1 cellular context compared by ENCODE assay signal in genomic region chr19:21850636-21851255, GRCh38.
TF ChIP-seq lines count a peak whose summit lies in the region.

No MANE protein-coding gene starts in this region.

TF ChIP-seq in H1, 55 proteins besides CTCF, POLR2A, EP300 and RAD21:
- TF ChIP-seq CBX5 (IDR thresholded peaks at IDR 0.05; ENCODE audit: low read depth, low read length) (no peak), ATF2 (IDR thresholded peaks at IDR 0.05; ENCODE audit: low read length) (no peak), BRCA1 (IDR thresholded peaks at IDR 0.05; ENCODE audit: low read depth, low read length) (no peak), SAP30 (IDR thresholded peaks at IDR 0.05; ENCODE audit: insufficient read depth, insufficient replicate concordance, low read length) (no peak), TAF7 (optimal IDR thresholded peaks at IDR 0.05; ENCODE audit: borderline replicate concordance, low read depth, low read length) (no peak), KDM5A (IDR thresholded peaks at IDR 0.05; ENCODE audit: low read length) (no peak), HDAC2 (IDR thresholded peaks at IDR 0.05; ENCODE audit: borderline replicate concordance in 1 of 2, low read depth in 2 of 2, low read length in 2 of 2) (no peak), SIX5 (IDR thresholded peaks at IDR 0.05; ENCODE audit: low read depth, low read length) (no peak), CHD7 (IDR thresholded peaks at IDR 0.05; ENCODE audit: insufficient replicate concordance, low read length) (no peak), TEAD4 (IDR thresholded peaks at IDR 0.05; ENCODE audit: low read depth, low read length) (no peak), GABPA (IDR thresholded peaks at IDR 0.05; ENCODE audit: borderline replicate concordance, insufficient read depth, low read length) (no peak)
TF ChIP-seq in H1: peak in this region for 0.
